In the genomic region with DNA sequence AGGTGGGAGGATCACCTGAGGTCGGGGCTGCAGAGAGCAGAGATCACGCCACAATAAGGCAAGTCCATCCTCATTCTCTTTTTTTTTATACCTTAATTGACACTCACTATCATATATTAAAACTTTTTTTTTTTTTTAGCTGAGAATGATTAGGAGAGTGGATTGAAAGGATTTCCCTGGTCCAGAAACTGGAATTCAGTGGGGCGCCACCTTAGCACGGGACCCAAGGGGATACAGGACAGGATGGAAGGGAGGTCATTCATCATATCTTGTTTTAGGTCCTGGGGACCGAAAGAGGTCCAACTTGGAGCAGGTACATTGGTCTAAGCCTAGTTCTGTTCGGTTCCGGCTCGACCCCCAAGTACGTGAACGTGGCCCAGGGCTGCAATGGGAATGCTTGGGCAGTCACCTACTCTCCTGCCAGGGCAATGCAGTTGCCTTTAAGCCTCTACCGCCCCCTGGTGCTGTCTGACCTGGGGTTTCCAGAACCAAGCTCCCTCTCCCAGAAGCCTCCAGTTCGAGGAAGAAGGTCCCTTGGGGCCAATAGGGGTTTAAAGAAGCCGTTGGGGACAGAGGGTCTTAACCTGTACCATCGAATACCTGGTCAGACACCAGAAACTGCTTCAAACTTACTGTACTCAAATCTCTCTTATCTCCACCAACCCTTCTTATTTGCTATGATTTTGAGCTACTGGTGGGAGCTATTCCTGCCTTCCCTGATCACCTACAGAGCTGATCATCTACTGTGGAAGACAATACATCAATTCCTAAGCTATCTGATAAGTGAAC, we compare ENCODE assay signal across 1 cellular context.
TF ChIP-seq lines count a peak whose summit lies in the region.

No MANE protein-coding gene starts in this region.

TF ChIP-seq in HepG2, 621 proteins besides CTCF, POLR2A, EP300 and RAD21 (continued from another document and continues in another):
- TF ChIP-seq, protein P1, sequence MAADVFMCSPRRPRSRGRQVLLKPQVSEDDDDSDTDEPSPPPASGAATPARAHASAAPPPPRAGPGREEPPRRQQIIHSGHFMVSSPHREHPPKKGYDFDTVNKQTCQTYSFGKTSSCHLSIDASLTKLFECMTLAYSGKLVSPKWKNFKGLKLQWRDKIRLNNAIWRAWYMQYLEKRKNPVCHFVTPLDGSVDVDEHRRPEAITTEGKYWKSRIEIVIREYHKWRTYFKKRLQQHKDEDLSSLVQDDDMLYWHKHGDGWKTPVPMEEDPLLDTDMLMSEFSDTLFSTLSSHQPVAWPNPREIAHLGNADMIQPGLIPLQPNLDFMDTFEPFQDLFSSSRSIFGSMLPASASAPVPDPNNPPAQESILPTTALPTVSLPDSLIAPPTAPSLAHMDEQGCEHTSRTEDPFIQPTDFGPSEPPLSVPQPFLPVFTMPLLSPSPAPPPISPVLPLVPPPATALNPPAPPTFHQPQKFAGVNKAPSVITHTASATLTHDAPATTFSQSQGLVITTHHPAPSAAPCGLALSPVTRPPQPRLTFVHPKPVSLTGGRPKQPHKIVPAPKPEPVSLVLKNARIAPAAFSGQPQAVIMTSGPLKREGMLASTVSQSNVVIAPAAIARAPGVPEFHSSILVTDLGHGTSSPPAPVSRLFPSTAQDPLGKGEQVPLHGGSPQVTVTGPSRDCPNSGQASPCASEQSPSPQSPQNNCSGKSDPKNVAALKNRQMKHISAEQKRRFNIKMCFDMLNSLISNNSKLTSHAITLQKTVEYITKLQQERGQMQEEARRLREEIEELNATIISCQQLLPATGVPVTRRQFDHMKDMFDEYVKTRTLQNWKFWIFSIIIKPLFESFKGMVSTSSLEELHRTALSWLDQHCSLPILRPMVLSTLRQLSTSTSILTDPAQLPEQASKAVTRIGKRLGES (CRISPR knock-in tag; IDR thresholded peaks at IDR 0.05; ENCODE audit: borderline replicate concordance) = no peak
- TF ChIP-seq, protein P2, sequence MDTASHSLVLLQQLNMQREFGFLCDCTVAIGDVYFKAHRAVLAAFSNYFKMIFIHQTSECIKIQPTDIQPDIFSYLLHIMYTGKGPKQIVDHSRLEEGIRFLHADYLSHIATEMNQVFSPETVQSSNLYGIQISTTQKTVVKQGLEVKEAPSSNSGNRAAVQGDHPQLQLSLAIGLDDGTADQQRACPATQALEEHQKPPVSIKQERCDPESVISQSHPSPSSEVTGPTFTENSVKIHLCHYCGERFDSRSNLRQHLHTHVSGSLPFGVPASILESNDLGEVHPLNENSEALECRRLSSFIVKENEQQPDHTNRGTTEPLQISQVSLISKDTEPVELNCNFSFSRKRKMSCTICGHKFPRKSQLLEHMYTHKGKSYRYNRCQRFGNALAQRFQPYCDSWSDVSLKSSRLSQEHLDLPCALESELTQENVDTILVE (CRISPR knock-in tag; IDR thresholded peaks at IDR 0.05) = no peak
- TF ChIP-seq KDM5A (IDR thresholded peaks at IDR 0.05; ENCODE audit: borderline replicate concordance, low read length) (no peak), ZNF777 (CRISPR knock-in tag; IDR thresholded peaks at IDR 0.05) (no peak), ZNF7 (CRISPR knock-in tag; IDR thresholded peaks at IDR 0.05) (no peak), RCOR2 (CRISPR knock-in tag; IDR thresholded peaks at IDR 0.05) (no peak), ZNF576 (CRISPR knock-in tag; IDR thresholded peaks at IDR 0.05) (no peak), RORA (CRISPR knock-in tag; IDR thresholded peaks at IDR 0.05) (no peak), ZNF318 (CRISPR knock-in tag; IDR thresholded peaks at IDR 0.05) (no peak), FOXM1 (CRISPR knock-in tag; IDR thresholded peaks at IDR 0.05) (no peak), ZNF235 (CRISPR knock-in tag; IDR thresholded peaks at IDR 0.05; ENCODE audit: borderline replicate concordance) (no peak), JARID2 (CRISPR knock-in tag; IDR thresholded peaks at IDR 0.05; ENCODE audit: insufficient replicate concordance) (no peak), ARHGAP35 (CRISPR knock-in tag; IDR thresholded peaks at IDR 0.05; ENCODE audit: borderline replicate concordance) (no peak), FUBP1 (CRISPR knock-in tag; IDR thresholded peaks at IDR 0.05; ENCODE audit: borderline replicate concordance) (0 out of 2 replicates have a peak, but pooled peaks have one; percentile 34), GABPB1 (CRISPR knock-in tag; IDR thresholded peaks at IDR 0.05) (0 out of 2 replicates have a peak, but pooled peaks have one; percentile 18), ZBTB10 (CRISPR knock-in tag; IDR thresholded peaks at IDR 0.05; ENCODE audit: borderline replicate concordance) (no peak)
- TF ChIP-seq, protein P3, sequence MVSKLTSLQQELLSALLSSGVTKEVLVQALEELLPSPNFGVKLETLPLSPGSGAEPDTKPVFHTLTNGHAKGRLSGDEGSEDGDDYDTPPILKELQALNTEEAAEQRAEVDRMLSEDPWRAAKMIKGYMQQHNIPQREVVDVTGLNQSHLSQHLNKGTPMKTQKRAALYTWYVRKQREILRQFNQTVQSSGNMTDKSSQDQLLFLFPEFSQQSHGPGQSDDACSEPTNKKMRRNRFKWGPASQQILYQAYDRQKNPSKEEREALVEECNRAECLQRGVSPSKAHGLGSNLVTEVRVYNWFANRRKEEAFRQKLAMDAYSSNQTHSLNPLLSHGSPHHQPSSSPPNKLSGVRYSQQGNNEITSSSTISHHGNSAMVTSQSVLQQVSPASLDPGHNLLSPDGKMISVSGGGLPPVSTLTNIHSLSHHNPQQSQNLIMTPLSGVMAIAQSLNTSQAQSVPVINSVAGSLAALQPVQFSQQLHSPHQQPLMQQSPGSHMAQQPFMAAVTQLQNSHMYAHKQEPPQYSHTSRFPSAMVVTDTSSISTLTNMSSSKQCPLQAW (CRISPR knock-in tag; IDR thresholded peaks at IDR 0.05) = no peak
- TF ChIP-seq, protein P4, sequence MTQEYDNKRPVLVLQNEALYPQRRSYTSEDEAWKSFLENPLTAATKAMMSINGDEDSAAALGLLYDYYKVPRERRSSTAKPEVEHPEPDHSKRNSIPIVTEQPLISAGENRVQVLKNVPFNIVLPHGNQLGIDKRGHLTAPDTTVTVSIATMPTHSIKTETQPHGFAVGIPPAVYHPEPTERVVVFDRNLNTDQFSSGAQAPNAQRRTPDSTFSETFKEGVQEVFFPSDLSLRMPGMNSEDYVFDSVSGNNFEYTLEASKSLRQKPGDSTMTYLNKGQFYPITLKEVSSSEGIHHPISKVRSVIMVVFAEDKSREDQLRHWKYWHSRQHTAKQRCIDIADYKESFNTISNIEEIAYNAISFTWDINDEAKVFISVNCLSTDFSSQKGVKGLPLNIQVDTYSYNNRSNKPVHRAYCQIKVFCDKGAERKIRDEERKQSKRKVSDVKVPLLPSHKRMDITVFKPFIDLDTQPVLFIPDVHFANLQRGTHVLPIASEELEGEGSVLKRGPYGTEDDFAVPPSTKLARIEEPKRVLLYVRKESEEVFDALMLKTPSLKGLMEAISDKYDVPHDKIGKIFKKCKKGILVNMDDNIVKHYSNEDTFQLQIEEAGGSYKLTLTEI (CRISPR knock-in tag; conservative IDR thresholded peaks at IDR 0.05) = no peak
- TF ChIP-seq, protein P5, sequence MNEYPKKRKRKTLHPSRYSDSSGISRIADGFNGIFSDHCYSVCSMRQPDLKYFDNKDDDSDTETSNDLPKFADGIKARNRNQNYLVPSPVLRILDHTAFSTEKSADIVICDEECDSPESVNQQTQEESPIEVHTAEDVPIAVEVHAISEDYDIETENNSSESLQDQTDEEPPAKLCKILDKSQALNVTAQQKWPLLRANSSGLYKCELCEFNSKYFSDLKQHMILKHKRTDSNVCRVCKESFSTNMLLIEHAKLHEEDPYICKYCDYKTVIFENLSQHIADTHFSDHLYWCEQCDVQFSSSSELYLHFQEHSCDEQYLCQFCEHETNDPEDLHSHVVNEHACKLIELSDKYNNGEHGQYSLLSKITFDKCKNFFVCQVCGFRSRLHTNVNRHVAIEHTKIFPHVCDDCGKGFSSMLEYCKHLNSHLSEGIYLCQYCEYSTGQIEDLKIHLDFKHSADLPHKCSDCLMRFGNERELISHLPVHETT (CRISPR knock-in tag; conservative IDR thresholded peaks at IDR 0.05) = no peak; the same call in 1 of the 2 replicates
- TF ChIP-seq, protein P6, sequence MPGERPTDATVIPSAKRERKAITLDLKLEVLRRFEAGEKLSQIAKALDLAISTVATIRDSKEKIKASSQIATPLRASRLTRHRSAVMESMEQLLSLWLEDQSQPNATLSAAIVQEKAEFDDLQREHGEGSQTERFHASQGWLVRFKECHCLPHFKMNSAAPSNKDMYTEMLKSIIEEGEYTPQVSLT (CRISPR knock-in tag; IDR thresholded peaks at IDR 0.05; ENCODE audit: borderline replicate concordance, low read depth) = no peak
- TF ChIP-seq, protein P7, sequence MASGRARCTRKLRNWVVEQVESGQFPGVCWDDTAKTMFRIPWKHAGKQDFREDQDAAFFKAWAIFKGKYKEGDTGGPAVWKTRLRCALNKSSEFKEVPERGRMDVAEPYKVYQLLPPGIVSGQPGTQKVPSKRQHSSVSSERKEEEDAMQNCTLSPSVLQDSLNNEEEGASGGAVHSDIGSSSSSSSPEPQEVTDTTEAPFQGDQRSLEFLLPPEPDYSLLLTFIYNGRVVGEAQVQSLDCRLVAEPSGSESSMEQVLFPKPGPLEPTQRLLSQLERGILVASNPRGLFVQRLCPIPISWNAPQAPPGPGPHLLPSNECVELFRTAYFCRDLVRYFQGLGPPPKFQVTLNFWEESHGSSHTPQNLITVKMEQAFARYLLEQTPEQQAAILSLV (CRISPR knock-in tag; IDR thresholded peaks at IDR 0.05; ENCODE audit: borderline replicate concordance) = no peak
